Comparison of ENCODE assay signal across 1 cellular context in genomic region chr6:165817148-165817547, GRCh38.
TF ChIP-seq lines count a peak whose summit lies in the region.

No MANE protein-coding gene starts in this region.

TF ChIP-seq in H1, 55 proteins besides CTCF, POLR2A, EP300 and RAD21:
- TF ChIP-seq ASH2L (IDR thresholded peaks at IDR 0.05; ENCODE audit: low read length): no peak
